ENCODE assay signal across 1 cellular context in genomic region chr5:142713151-142713706, GRCh38.
TF ChIP-seq lines count a peak whose summit lies in the region.

No MANE protein-coding gene starts in this region.

TF ChIP-seq in HepG2, 621 proteins besides CTCF, POLR2A, EP300 and RAD21 (continued from another document and continues in another):
- TF ChIP-seq ZMAT3 (CRISPR knock-in tag; conservative IDR thresholded peaks at IDR 0.05) (no peak), ZFP36L1 (CRISPR knock-in tag; IDR thresholded peaks at IDR 0.05) (no peak), RXRB (CRISPR knock-in tag; IDR thresholded peaks at IDR 0.05; ENCODE audit: borderline replicate concordance) (peak; percentile 52; the same call in 1 of the 2 replicates), KLF6 (CRISPR knock-in tag; IDR thresholded peaks at IDR 0.05) (peak; percentile 42; the same call in 1 of the 2 replicates), KLF15 (CRISPR knock-in tag; IDR thresholded peaks at IDR 0.05; ENCODE audit: borderline replicate concordance) (no peak), ZNF224 (CRISPR knock-in tag; IDR thresholded peaks at IDR 0.05) (no peak), GFI1 (CRISPR knock-in tag; IDR thresholded peaks at IDR 0.05; ENCODE audit: borderline replicate concordance) (no peak), TBX3 (IDR thresholded peaks at IDR 0.05; ENCODE audit: borderline replicate concordance) (no peak), SIN3B (IDR thresholded peaks at IDR 0.05; ENCODE audit: low read length) (no peak), TIGD3 (CRISPR knock-in tag; IDR thresholded peaks at IDR 0.05; ENCODE audit: borderline replicate concordance) (no peak), ZNF781 (CRISPR knock-in tag; IDR thresholded peaks at IDR 0.05; ENCODE audit: borderline replicate concordance, not compliant biosample characterization) (no peak), GRHL1 (CRISPR knock-in tag; conservative IDR thresholded peaks at IDR 0.05) (no peak), HMG20A (CRISPR knock-in tag; IDR thresholded peaks at IDR 0.05; ENCODE audit: borderline replicate concordance) (no peak), SOX5 (CRISPR knock-in tag; IDR thresholded peaks at IDR 0.05; ENCODE audit: borderline replicate concordance) (0 out of 2 replicates have a peak, but pooled peaks have one; percentile 16), ZNF576 (CRISPR knock-in tag; IDR thresholded peaks at IDR 0.05) (no peak), XBP1 (CRISPR knock-in tag; IDR thresholded peaks at IDR 0.05) (no peak), SNRNP70 (IDR thresholded peaks at IDR 0.05; ENCODE audit: low read depth, low read length) (no peak), HNRNPK (IDR thresholded peaks at IDR 0.05; ENCODE audit: low read depth, low read length, poor library complexity, severe bottlenecking) (no peak), ZNF33B (CRISPR knock-in tag; IDR thresholded peaks at IDR 0.05) (no peak), U2AF2 (IDR thresholded peaks at IDR 0.05; ENCODE audit: low read depth, low read length) (no peak), ZNF747 (CRISPR knock-in tag; IDR thresholded peaks at IDR 0.05; ENCODE audit: borderline replicate concordance) (peak; percentile 24; the same call in 1 of the 2 replicates), TBX2 (CRISPR knock-in tag; IDR thresholded peaks at IDR 0.05; ENCODE audit: borderline replicate concordance) (peak; percentile 71), ZNF850 (CRISPR knock-in tag; conservative IDR thresholded peaks at IDR 0.05) (no peak), CEBPG (CRISPR knock-in tag; IDR thresholded peaks at IDR 0.05) (no peak), ZNF775 (CRISPR knock-in tag; IDR thresholded peaks at IDR 0.05; ENCODE audit: borderline replicate concordance) (no peak), KDM3A (CRISPR knock-in tag; IDR thresholded peaks at IDR 0.05; ENCODE audit: low read depth) (no peak; the same call in 1 of the 2 replicates), ZC3H4 (CRISPR knock-in tag; IDR thresholded peaks at IDR 0.05; ENCODE audit: borderline replicate concordance) (no peak), GATAD2A (CRISPR knock-in tag; IDR thresholded peaks at IDR 0.05) (peak; percentile 31; the same call in 1 of the 2 replicates), ZBTB25 (CRISPR knock-in tag; IDR thresholded peaks at IDR 0.05) (peak; percentile 31; the same call in 1 of the 2 replicates), ZNF580 (CRISPR knock-in tag; IDR thresholded peaks at IDR 0.05; ENCODE audit: borderline replicate concordance, low read depth) (peak; percentile 65; the same call in 1 of the 2 replicates), ZKSCAN5 (CRISPR knock-in tag; IDR thresholded peaks at IDR 0.05) (no peak), ZBTB37 (CRISPR knock-in tag; IDR thresholded peaks at IDR 0.05) (no peak), ZNF83 (CRISPR knock-in tag; IDR thresholded peaks at IDR 0.05; ENCODE audit: borderline replicate concordance) (no peak), JUND (CRISPR knock-in tag; IDR thresholded peaks at IDR 0.05) (no peak), SAP130 (CRISPR knock-in tag; IDR thresholded peaks at IDR 0.05; ENCODE audit: low read depth) (peak; percentile 53), BHLHE40 (IDR thresholded peaks at IDR 0.05; ENCODE audit: low read length) (no peak), SRSF1 (optimal IDR thresholded peaks at IDR 0.05; ENCODE audit: low read depth, low read length) (peak; percentile 62), U2AF1 (optimal IDR thresholded peaks at IDR 0.05; ENCODE audit: low read depth, low read length) (no peak), ZNF234 (CRISPR knock-in tag; conservative IDR thresholded peaks at IDR 0.05) (no peak), ETV6 (CRISPR knock-in tag; conservative IDR thresholded peaks at IDR 0.05) (no peak), KLF16 (CRISPR knock-in tag; IDR thresholded peaks at IDR 0.05) (peak in 1 of 2 experiments; percentile 67; a peak in 1 of 4 replicates), NFE2 (CRISPR knock-in tag; IDR thresholded peaks at IDR 0.05) (no peak), NR2F6 (IDR thresholded peaks at IDR 0.05) (no peak), NR2F6 (CRISPR knock-in tag; IDR thresholded peaks at IDR 0.05) (no peak), RBM22 (optimal IDR thresholded peaks at IDR 0.05; ENCODE audit: low read length) (no peak), ZNF343 (CRISPR knock-in tag; IDR thresholded peaks at IDR 0.05) (no peak), HOXA9 (CRISPR knock-in tag; IDR thresholded peaks at IDR 0.05; ENCODE audit: borderline replicate concordance) (no peak), PCBP2 (optimal IDR thresholded peaks at IDR 0.05; ENCODE audit: low read depth, low read length, poor library complexity, severe bottlenecking) (no peak), KDM2A (CRISPR knock-in tag; IDR thresholded peaks at IDR 0.05; ENCODE audit: borderline replicate concordance, low read depth) (peak; percentile 89), MAX (IDR thresholded peaks at IDR 0.05) (peak; percentile 44; the same call in 1 of the 2 replicates), ADNP (CRISPR knock-in tag; IDR thresholded peaks at IDR 0.05) (no peak), ZNF883 (CRISPR knock-in tag; IDR thresholded peaks at IDR 0.05; ENCODE audit: not compliant biosample characterization) (peak; percentile 52), ZNF362 (CRISPR knock-in tag; IDR thresholded peaks at IDR 0.05; ENCODE audit: borderline replicate concordance) (no peak), SAFB2 (CRISPR knock-in tag; IDR thresholded peaks at IDR 0.05; ENCODE audit: borderline replicate concordance, low read depth) (no peak), KLF13 (CRISPR knock-in tag; IDR thresholded peaks at IDR 0.05) (no peak), NPAS2 (CRISPR knock-in tag; IDR thresholded peaks at IDR 0.05; ENCODE audit: borderline replicate concordance) (no peak), ARNT (IDR thresholded peaks at IDR 0.05) (no peak), NKX3-1 (CRISPR knock-in tag; IDR thresholded peaks at IDR 0.05) (no peak), GATAD1 (CRISPR knock-in tag; IDR thresholded peaks at IDR 0.05) (no peak), WIZ (CRISPR knock-in tag; IDR thresholded peaks at IDR 0.05) (no peak), ZBTB42 (CRISPR knock-in tag; IDR thresholded peaks at IDR 0.05) (no peak), ZBTB3 (CRISPR knock-in tag; IDR thresholded peaks at IDR 0.05; ENCODE audit: borderline replicate concordance, low read depth) (no peak), SP1 (IDR thresholded peaks at IDR 0.05) (no peak), SP1 (CRISPR knock-in tag; IDR thresholded peaks at IDR 0.05) (no peak), ZBTB1 (CRISPR knock-in tag; IDR thresholded peaks at IDR 0.05; ENCODE audit: borderline replicate concordance) (no peak), CAMTA2 (CRISPR knock-in tag; IDR thresholded peaks at IDR 0.05; ENCODE audit: borderline replicate concordance) (no peak), PITX1 (CRISPR knock-in tag; IDR thresholded peaks at IDR 0.05) (peak; percentile 40; the same call in 1 of the 2 replicates), KAT2B (IDR thresholded peaks at IDR 0.05; ENCODE audit: borderline replicate concordance, low read depth, low read length) (no peak), DPF2 (CRISPR knock-in tag; IDR thresholded peaks at IDR 0.05; ENCODE audit: borderline replicate concordance, low read depth) (no peak), ZNF567 (CRISPR knock-in tag; IDR thresholded peaks at IDR 0.05; ENCODE audit: borderline replicate concordance) (no peak), ZNF414 (CRISPR knock-in tag; IDR thresholded peaks at IDR 0.05) (no peak)
